1 cellular context compared by ENCODE assay signal in the genomic region with DNA sequence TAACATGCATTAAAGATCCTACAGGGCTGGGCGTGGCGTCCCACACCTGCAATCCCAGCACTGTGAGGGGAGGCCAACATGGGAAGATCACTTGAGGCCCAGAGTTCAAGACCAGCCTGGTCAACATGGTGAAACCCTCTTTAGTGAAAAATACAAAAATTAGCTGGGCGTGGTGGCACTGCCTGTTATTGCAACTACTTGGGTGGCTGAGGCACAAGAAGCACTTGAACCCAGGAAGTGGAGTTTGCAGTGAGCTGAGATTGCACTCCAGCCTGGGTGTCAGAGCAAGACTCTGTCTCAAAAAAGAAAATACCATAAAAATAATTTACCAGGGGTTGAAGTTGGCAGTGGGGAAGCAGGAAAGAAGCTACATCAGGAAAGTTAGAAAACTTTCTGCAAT.
TF ChIP-seq lines count a peak whose summit lies in the region.

No MANE protein-coding gene starts in this region.

TF ChIP-seq in HepG2, 621 proteins besides CTCF, POLR2A, EP300 and RAD21:
- TF ChIP-seq MED8 (CRISPR knock-in tag; IDR thresholded peaks at IDR 0.05; ENCODE audit: insufficient replicate concordance) (no peak), TRIM24 (CRISPR knock-in tag; IDR thresholded peaks at IDR 0.05) (no peak), REXO4 (CRISPR knock-in tag; IDR thresholded peaks at IDR 0.05; ENCODE audit: borderline replicate concordance) (no peak), ZNF354B (CRISPR knock-in tag; IDR thresholded peaks at IDR 0.05) (0 out of 2 replicates have a peak, but pooled peaks have one; percentile 23)
- TF ChIP-seq, protein P1, sequence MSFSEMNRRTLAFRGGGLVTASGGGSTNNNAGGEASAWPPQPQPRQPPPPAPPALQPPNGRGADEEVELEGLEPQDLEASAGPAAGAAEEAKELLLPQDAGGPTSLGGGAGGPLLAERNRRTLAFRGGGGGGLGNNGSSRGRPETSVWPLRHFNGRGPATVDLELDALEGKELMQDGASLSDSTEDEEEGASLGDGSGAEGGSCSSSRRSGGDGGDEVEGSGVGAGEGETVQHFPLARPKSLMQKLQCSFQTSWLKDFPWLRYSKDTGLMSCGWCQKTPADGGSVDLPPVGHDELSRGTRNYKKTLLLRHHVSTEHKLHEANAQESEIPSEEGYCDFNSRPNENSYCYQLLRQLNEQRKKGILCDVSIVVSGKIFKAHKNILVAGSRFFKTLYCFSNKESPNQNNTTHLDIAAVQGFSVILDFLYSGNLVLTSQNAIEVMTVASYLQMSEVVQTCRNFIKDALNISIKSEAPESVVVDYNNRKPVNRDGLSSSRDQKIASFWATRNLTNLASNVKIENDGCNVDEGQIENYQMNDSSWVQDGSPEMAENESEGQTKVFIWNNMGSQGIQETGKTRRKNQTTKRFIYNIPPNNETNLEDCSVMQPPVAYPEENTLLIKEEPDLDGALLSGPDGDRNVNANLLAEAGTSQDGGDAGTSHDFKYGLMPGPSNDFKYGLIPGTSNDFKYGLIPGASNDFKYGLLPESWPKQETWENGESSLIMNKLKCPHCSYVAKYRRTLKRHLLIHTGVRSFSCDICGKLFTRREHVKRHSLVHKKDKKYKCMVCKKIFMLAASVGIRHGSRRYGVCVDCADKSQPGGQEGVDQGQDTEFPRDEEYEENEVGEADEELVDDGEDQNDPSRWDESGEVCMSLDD (CRISPR knock-in tag; IDR thresholded peaks at IDR 0.05; ENCODE audit: borderline replicate concordance), result no peak
